In genomic region chr2:232444409-232445148, GRCh38 we compare ENCODE assay signal across 9 cellular contexts. TPM values are rescaled to one million over a fixed set of nuclear protein-coding genes. Genes with fewer than 3 reads are reported as not detected.
DNase-seq lines count a peak whose midpoint lies in the region; ATAC-seq and TF ChIP-seq lines count a peak whose summit lies in the region.
"Had no signal": no experiment of that assay in that cellular context is flagged by ENCODE, and none has a peak within 500 bp of the region (broad histone marks: within the 10 kb centered on the region; RNA-seq: fewer than 3 reads in every experiment).

No MANE protein-coding gene starts in this region.

- H3K27me3 ChIP-seq in foreskin keratinocyte (no peaks in the 10 kb centered on the region), esophagus muscularis mucosa (peaks cover 0 to 18% (median 0%) of the 10 kb centered on the region in 4 donors)
- H3K27me3 ChIP-seq: ovary had no signal

- H3K4me1 ChIP-seq in OCI-LY7 (ENCODE audit: insufficient read depth, low read length, poor library complexity, severe bottlenecking) (peaks cover 4% of the 10 kb centered on the region), foreskin keratinocyte (no peaks in the 10 kb centered on the region), esophagus muscularis mucosa (no peaks in the 10 kb centered on the region)

- no peak overlapping the region for H3K27ac ChIP-seq in OCI-LY7 (ENCODE audit: low read depth, low read length, poor library complexity, severe bottlenecking)
- no peak overlapping the region for H3K27ac ChIP-seq in foreskin keratinocyte
- no peak overlapping the region for H3K27ac ChIP-seq in esophagus muscularis mucosa (replicated peaks in 1 of 4)
- H3K27ac ChIP-seq: ovary had no signal

- H3K36me3 ChIP-seq in OCI-LY7 (ENCODE audit: insufficient read depth, low read length) = no peaks in the 10 kb centered on the region
- no peaks in the 10 kb centered on the region for H3K36me3 ChIP-seq in esophagus muscularis mucosa
- H3K36me3 ChIP-seq: ovary had no signal

- no peak overlapping the region for H3K4me2 ChIP-seq in OCI-LY7 (ENCODE audit: low read length)

- H2AFZ ChIP-seq in OCI-LY7 (ENCODE audit: low read length) = peak overlapping the region; percentile 72

- no peak for TF ChIP-seq POLR2A in esophagus muscularis mucosa (IDR thresholded peaks at IDR 0.05; ENCODE audit: low read depth)

- 77% methylated on average over 8 of the region's 21 CpGs for WGBS in esophagus muscularis mucosa

- no peak for TF ChIP-seq EP300 in esophagus muscularis mucosa (IDR thresholded peaks at IDR 0.05)

- no peaks in the 10 kb centered on the region for H4K20me1 ChIP-seq in OCI-LY7 (ENCODE audit: insufficient read depth, low read length)

- ATAC-seq in GM18907 (IDR thresholded peaks at IDR 0.05; ENCODE audit: unreplicated experiment) (peak; percentile 42), foreskin keratinocyte (peak; percentile 74)

- H3K4me3 ChIP-seq in OCI-LY7 (ENCODE audit: low read depth, low read length, poor library complexity, severe bottlenecking) (no peak overlapping the region), esophagus muscularis mucosa (no peak overlapping the region)
- H3K4me3 ChIP-seq: ovary had no signal

- H3K79me2 ChIP-seq in OCI-LY7 (ENCODE audit: insufficient read depth, low read depth, low read length) = no peaks in the 10 kb centered on the region

- POLR2A ChIA-PET in OCI-LY7 (lab: Charles Lee) = no interaction called here

- no peaks in the 10 kb centered on the region for H3K9me3 ChIP-seq in OCI-LY7 (ENCODE audit: low read length)
- no peaks in the 10 kb centered on the region for H3K9me3 ChIP-seq in esophagus muscularis mucosa
- H3K9me3 ChIP-seq: ovary had no signal

- no peaks in the 10 kb centered on the region for H3K9me2 ChIP-seq in OCI-LY7 (ENCODE audit: insufficient read depth, low read length)

- DNase-seq in AG08395 (ENCODE audit: low spot score) = peak; percentile 68
- peak; percentile 78 for DNase-seq in OCI-LY7 (ENCODE audit: low spot score)
- peak; percentile 60 for DNase-seq in activated T-cell treated with anti-CD3 and anti-CD28 coated beads, Interleukin-2, amount 50 U/mL, for 1 hour
- peak in 1 of 2 donors; percentile 49 for DNase-seq in foreskin keratinocyte
- peak; percentile 69 for DNase-seq in stimulated activated CD4-positive, alpha-beta T cell treated with anti-CD3 and anti-CD28 coated beads, Interleukin-12 subunit alpha, Interleukin-12 subunit beta, amount 100 ng/mL, for 4 hours
- no peak for DNase-seq in esophagus muscularis mucosa (ENCODE audit: extremely low spot score)
- DNase-seq in NCI-H187 (lab: John Stamatoyannopoulos, UW) = no peak

- TF ChIP-seq CTCF in OCI-LY7 (conservative IDR thresholded peaks at IDR 0.05; ENCODE audit: low read length) (peak; percentile 80), foreskin keratinocyte (conservative IDR thresholded peaks at IDR 0.05) (peak; percentile 87), esophagus muscularis mucosa (IDR thresholded peaks at IDR 0.05) (peak in 1 of 3 experiments; percentile 47)

- intact Hi-C loops in OCI-LY7 (cut with micrococcal nuclease; ENCODE audit: unreplicated experiment) = loop anchor here (1.0 kb wide), 1 partner anchor 78 kb away; no protein-coding TSS in a partner anchor
- intact Hi-C loops in esophagus muscularis mucosa (cut with DNase I) = no loop called here

- no TSS peak for BruUV-seq in OCI-LY7 (replicated peaks; lab: Mats Ljungman, UMichigan)

- CTCF ChIA-PET in OCI-LY7 (lab: Charles Lee; ENCODE audit: unreplicated experiment) = interaction anchor here (0.8 kb wide), 1 partner anchor 71 kb away, joined by 3 read pairs; no protein-coding TSS in a partner anchor

RNA-seq across cellular contexts. Expression of gene ALPI, which starts 11.4 kb away (rescaled TPM):
- total RNA-seq in OCI-LY7 (2014; rRNA removed; shearing (Covaris generic)) = not detected in 2 replicates
- not detected in 2 replicates for total RNA-seq in OCI-LY7 (2022)
- total RNA-seq in foreskin keratinocyte = not detected in 2 replicates
- polyA plus RNA-seq in foreskin keratinocyte = not detected in 2 replicates
- total RNA-seq in esophagus muscularis mucosa = under 1 TPM in 1 of 4 donors, not detected in 3; 0.17 TPM
- polyA plus RNA-seq: ovary had no signal

RNA-seq across cellular contexts. Expression of gene ALPG, which starts 37.9 kb away (rescaled TPM):
- not detected in 2 replicates for total RNA-seq in OCI-LY7 (2014; rRNA removed; shearing (Covaris generic))
- not detected in 2 replicates for total RNA-seq in OCI-LY7 (2022)
- total RNA-seq in foreskin keratinocyte = not detected in 2 replicates
- not detected in 2 replicates for polyA plus RNA-seq in foreskin keratinocyte
- total RNA-seq in esophagus muscularis mucosa = not detected

RNA-seq across cellular contexts. Expression of gene ECEL1, which starts 43.1 kb away (rescaled TPM):
- total RNA-seq in OCI-LY7 (2014; rRNA removed; shearing (Covaris generic)) = not detected in 2 replicates
- total RNA-seq in OCI-LY7 (2022) (not detected in 2 replicates), foreskin keratinocyte (not detected in 2 replicates), esophagus muscularis mucosa (1 to 10 TPM in 2 of 4 donors, under 1 TPM in 1, not detected in 1; 0.66 to 1.6 (median 1.4) TPM)
- polyA plus RNA-seq in foreskin keratinocyte = not detected in 2 replicates

Comparison
In these comparisons a context has a peak if more than half of its experiments do, and no peak if none do; other contexts are left out.
1. DNase-seq: peak in AG08395 (single experiment), OCI-LY7 (single experiment), activated T-cell treated with anti-CD3 and anti-CD28 coated beads, Interleukin-2, amount 50 U/mL, for 1 hour (single experiment) and stimulated activated CD4-positive, alpha-beta T cell treated with anti-CD3 and anti-CD28 coated beads, Interleukin-12 subunit alpha, Interleukin-12 subunit beta, amount 100 ng/mL, for 4 hours (single experiment); none in esophagus muscularis mucosa (single experiment) and NCI-H187 (0 of 2).